Comparison of ENCODE assay signal across 1 cellular context in the genomic region with DNA sequence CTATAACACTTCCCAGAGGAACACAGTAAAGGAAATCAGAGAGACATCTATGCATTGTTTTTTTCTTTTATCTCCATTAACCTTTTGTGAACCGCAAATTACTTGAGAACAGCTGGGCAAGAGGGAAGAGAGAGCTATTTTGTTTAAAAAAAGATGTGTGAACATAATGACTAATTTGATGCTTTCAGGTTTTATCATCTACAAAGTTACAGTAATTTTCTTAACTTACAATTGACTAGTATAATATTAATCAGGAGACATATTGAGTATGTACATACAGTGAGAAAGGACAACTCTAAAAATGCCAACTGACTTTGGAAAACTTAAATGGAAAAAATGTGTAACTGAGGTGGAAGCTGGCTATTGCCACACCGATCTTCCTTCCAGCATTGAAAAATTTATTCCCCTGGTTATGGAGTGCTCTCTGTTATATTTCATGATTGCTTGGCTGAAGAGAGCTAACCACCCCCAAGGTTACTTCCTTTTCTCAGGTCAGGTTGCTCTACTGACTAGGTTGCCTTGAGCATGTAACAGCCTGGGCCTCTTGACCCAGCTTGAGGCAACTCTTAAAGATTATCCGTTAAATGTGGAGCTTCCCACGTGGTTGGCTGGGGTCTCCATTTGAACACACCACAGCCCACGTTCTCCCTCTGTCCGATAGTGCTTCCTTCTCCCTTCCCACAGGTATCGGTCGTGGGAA.
TF ChIP-seq lines count a peak whose summit lies in the region.

No MANE protein-coding gene starts in this region.

TF ChIP-seq in GM23338, 12 proteins besides CTCF, POLR2A, EP300 and RAD21 (continued from another document):
- TF ChIP-seq ETS1 (IDR thresholded peaks at IDR 0.05) = no peak
- no peak for TF ChIP-seq JUNB (IDR thresholded peaks at IDR 0.05; ENCODE audit: unreplicated experiment)
- no peak for TF ChIP-seq ZNF462 (CRISPR knock-in tag; IDR thresholded peaks at IDR 0.05)
- no peak for TF ChIP-seq EZH2 (IDR thresholded peaks at IDR 0.05; ENCODE audit: low read depth, unreplicated experiment)
